21 cellular contexts compared by ENCODE assay signal in genomic region chr3:32843504-32844321, GRCh38. TPM values are rescaled to one million over a fixed set of nuclear protein-coding genes. Genes with fewer than 3 reads are reported as not detected.
DNase-seq lines count a peak whose midpoint lies in the region; ATAC-seq, FAIRE-seq and TF ChIP-seq lines count a peak whose summit lies in the region.
"Had no signal": no experiment of that assay in that cellular context is flagged by ENCODE, and none has a peak within 500 bp of the region (broad histone marks: within the 10 kb centered on the region; RNA-seq: fewer than 3 reads in every experiment).

No MANE protein-coding gene starts in this region.

- peak overlapping the region; percentile 80 for H3K4me2 ChIP-seq in HepG2 (ENCODE audit: low read depth, low read length)
- H3K4me2 ChIP-seq in PC-9, result no peak overlapping the region

- no peaks in the 10 kb centered on the region for H3K27me3 ChIP-seq in HepG2 (ENCODE audit: control insufficient read depth in 1 of 2, insufficient read depth in 2 of 2, low read length in 2 of 2)
- H3K27me3 ChIP-seq in right lobe of liver, result no peaks in the 10 kb centered on the region
- H3K27me3 ChIP-seq in PC-9 (ENCODE audit: insufficient read depth, low read depth), result no peaks in the 10 kb centered on the region
- H3K27me3 ChIP-seq in uterus, result no peaks in the 10 kb centered on the region
- H3K27me3 ChIP-seq: breast epithelium had no signal

- peaks cover 68% of the 10 kb centered on the region for H4K20me1 ChIP-seq in HepG2 (ENCODE audit: insufficient read depth, low read length)
- no peaks in the 10 kb centered on the region for H4K20me1 ChIP-seq in PC-9 (ENCODE audit: insufficient read depth)

- 0 out of 2 replicates have a peak overlapping the region, but pooled peaks have one; percentile 27 for H3K9ac ChIP-seq in HepG2 (ENCODE audit: insufficient read depth, low read depth, low read length)
- H3K9ac ChIP-seq in SK-N-MC (ENCODE audit: insufficient read length), result peak overlapping the region; percentile 37

- peaks cover 97% of the 10 kb centered on the region for H3K79me2 ChIP-seq in HepG2 (ENCODE audit: insufficient read depth, low read length)
- no peaks in the 10 kb centered on the region for H3K79me2 ChIP-seq in PC-9 (ENCODE audit: low read depth)

- intact Hi-C loops in HepG2 (cut with micrococcal nuclease; ENCODE audit: unreplicated experiment) (loop anchor here (5.0 kb wide), 1 partner anchor 44 kb away; no protein-coding TSS in a partner anchor), right lobe of liver (cut with DNase I) (no loop called here), PC-9 (cut with micrococcal nuclease; ENCODE audit: unreplicated experiment) (no loop called here), uterus (cut with DNase I; ENCODE audit: low total_unique reads) (no loop called here)

- no peaks in the 10 kb centered on the region for H3F3A ChIP-seq in PC-9 (ENCODE audit: insufficient read depth, low read depth)

- TF ChIP-seq RAD21 in HepG2 (CRISPR knock-in tag; IDR thresholded peaks at IDR 0.05), result no peak

- 65% methylated on average over 17 of the region's 17 CpGs for WGBS in HepG2 (ENCODE audit: low lambda C conversion rate)
- WGBS in right lobe of liver (ENCODE audit: insufficient coverage, low coverage, low lambda C conversion rate, missing lambda C conversion rate), result 80% methylated on average over 14 of the region's 17 CpGs

- POLR2A ChIA-PET in HepG2 (lab: Yijun Ruan, JAX) (interaction anchor here (2.3 to 5.7 kb wide), 2 partner anchors 13 to 28 kb away, joined by 10 to 36 read pairs; partner anchors contain the start of gene TRIM71), PC-9 (lab: Charles Lee; ENCODE audit: unreplicated experiment) (no interaction called here)

- peak overlapping the region in 1 of 3 experiments; percentile 21; a peak in 1 of 6 replicates for H3K4me3 ChIP-seq in HepG2 (replicated peaks in 1 of 3; ENCODE audit: insufficient read depth in 1 of 3, low read depth in 2 of 3, low read length in 3 of 3)
- H3K4me3 ChIP-seq in right lobe of liver, result no peak overlapping the region
- peak overlapping the region; percentile 66 for H3K4me3 ChIP-seq in SK-N-MC
- peak overlapping the region; percentile 32; the same call in 1 of the 2 replicates for H3K4me3 ChIP-seq in iPS-18c (ENCODE audit: insufficient read depth, low read depth, low read length)
- no peak overlapping the region for H3K4me3 ChIP-seq in PC-9
- no peak overlapping the region for H3K4me3 ChIP-seq in uterus
- H3K4me3 ChIP-seq: breast epithelium, heart right ventricle had no signal

- H3K36me3 ChIP-seq in HepG2 (replicated peaks in 1 of 2; ENCODE audit: control insufficient read depth in 1 of 2, insufficient read depth in 2 of 2, low read length in 2 of 2), result peaks cover 0 to 5% of the 10 kb centered on the region in 2 experiments; a peak in 2 of 5 replicates
- H3K36me3 ChIP-seq in right lobe of liver, result no peaks in the 10 kb centered on the region
- H3K36me3 ChIP-seq in SK-N-MC (ENCODE audit: insufficient read depth, low read length), result no peaks in the 10 kb centered on the region
- H3K36me3 ChIP-seq in PC-9 (ENCODE audit: low read depth), result no peaks in the 10 kb centered on the region
- no peaks in the 10 kb centered on the region for H3K36me3 ChIP-seq in uterus
- H3K36me3 ChIP-seq: breast epithelium, heart right ventricle had no signal

- H2AFZ ChIP-seq in HepG2 (ENCODE audit: low read length), result no peak overlapping the region
- H2AFZ ChIP-seq in PC-9, result no peak overlapping the region

- FAIRE-seq in HepG2 (lab: Jason Lieb, UNC), result no peak
- FAIRE-seq: RCC 7860 had no signal

- in situ Hi-C loops in HepG2 (cut with HindIII; ENCODE audit: extremely low pct_ligation_motif_present, low pct_unique_long_range_greater_than_20kb), result no loop called here

- H3K27ac ChIP-seq in HepG2 (ENCODE audit: extremely low read length, insufficient read depth, low read length), result peak overlapping the region; percentile 100
- no peak overlapping the region for H3K27ac ChIP-seq in right lobe of liver
- H3K27ac ChIP-seq in SK-N-MC, result peak overlapping the region; percentile 94
- no peak overlapping the region for H3K27ac ChIP-seq in PC-9
- H3K27ac ChIP-seq in uterus, result no peak overlapping the region
- H3K27ac ChIP-seq: breast epithelium, C4-2B, heart right ventricle had no signal

- no peaks in the 10 kb centered on the region for H3K9me3 ChIP-seq in HepG2 (ENCODE audit: low read length)
- H3K9me3 ChIP-seq in right lobe of liver, result no peaks in the 10 kb centered on the region
- H3K9me3 ChIP-seq in SK-N-MC (ENCODE audit: low read depth, low read length), result no peaks in the 10 kb centered on the region
- no peaks in the 10 kb centered on the region for H3K9me3 ChIP-seq in iPS-18c (ENCODE audit: control insufficient read depth, insufficient read depth, low read length)
- no peaks in the 10 kb centered on the region for H3K9me3 ChIP-seq in PC-9 (ENCODE audit: insufficient read depth, low read depth)
- no peaks in the 10 kb centered on the region for H3K9me3 ChIP-seq in uterus
- H3K9me3 ChIP-seq: breast epithelium, heart right ventricle had no signal

- no peak for TF ChIP-seq POLR2A in HepG2 (IDR thresholded peaks at IDR 0.05; ENCODE audit: insufficient read depth in 1 of 2, low read depth in 2 of 2, low read length in 2 of 2)
- no peak for TF ChIP-seq POLR2A in right lobe of liver (IDR thresholded peaks at IDR 0.05)
- TF ChIP-seq POLR2A in uterus (IDR thresholded peaks at IDR 0.05), result no peak

- TF ChIP-seq EP300 in HepG2 (IDR thresholded peaks at IDR 0.05; ENCODE audit: low read depth in 2 of 2, low read length in 2 of 2) (no peak), HepG2 (CRISPR knock-in tag; IDR thresholded peaks at IDR 0.05; ENCODE audit: borderline replicate concordance) (no peak)

- no peak for TF ChIP-seq CTCF in HepG2 (CRISPR knock-in tag; IDR thresholded peaks at IDR 0.05)
- no peak for TF ChIP-seq CTCF in right lobe of liver (IDR thresholded peaks at IDR 0.05)
- TF ChIP-seq CTCF in PC-9 (conservative IDR thresholded peaks at IDR 0.05), result no peak
- TF ChIP-seq CTCF in uterus (IDR thresholded peaks at IDR 0.05), result no peak

- CTCF ChIA-PET in HepG2 (lab: Yijun Ruan, JAX; ENCODE audit: low intra/inter-chr PET ratio, low total read pairs) (no interaction called here), PC-9 (lab: Charles Lee) (no interaction called here)

- ATAC-seq in HepG2, result no peak
- ATAC-seq in right lobe of liver, result no peak
- ATAC-seq: heart right ventricle; naive thymus-derived CD8-positive, alpha-beta T cell had no signal

- H3K9me2 ChIP-seq in PC-9 (ENCODE audit: insufficient read depth), result no peaks in the 10 kb centered on the region

- peaks cover 99% of the 10 kb centered on the region for H3K4me1 ChIP-seq in HepG2 (ENCODE audit: insufficient read depth, low read length)
- H3K4me1 ChIP-seq in right lobe of liver, result no peaks in the 10 kb centered on the region
- H3K4me1 ChIP-seq in PC-9 (replicated peaks; ENCODE audit: insufficient read depth), result peaks cover 13% of the 10 kb centered on the region
- H3K4me1 ChIP-seq in uterus, result no peaks in the 10 kb centered on the region
- H3K4me1 ChIP-seq: breast epithelium had no signal

- BruUV-seq in HepG2 (replicated peaks; lab: Mats Ljungman, UMichigan), result no TSS peak
- BruUV-seq in PC-9 (replicated peaks; lab: Mats Ljungman, UMichigan), result no TSS peak

- DNase-seq in HepG2 (ENCODE audit: low spot score) (no peak), right lobe of liver (no peak), SK-N-MC (ENCODE audit: low read depth, low spot score) (peak; percentile 56), PC-9 (no peak), NCI-H1105 treated with DMSO at 0.1 percent for 48 hours (lab: John Stamatoyannopoulos, UW) (no peak), uterus (no peak)
- DNase-seq in effector CD8-positive, alpha-beta T cell (lab: John Stamatoyannopoulos, UW), result no peak
- DNase-seq: activated CD4-positive, alpha-beta T cell treated with anti-CD3 and anti-CD28 coated beads, Interleukin-2, amount 50 U/mL, for 4 hours; activated naive CD8-positive, alpha-beta T cell treated with anti-CD3 and anti-CD28 coated beads, Interleukin-2, amount 10 ng/mL, durations not matched to agents 7 days and 5 days; activated T-cell treated with anti-CD3 and anti-CD28 coated beads, Interleukin-2, amount 50 U/mL, for 48 hours; DMS79; heart right ventricle; naive thymus-derived CD8-positive, alpha-beta T cell; NCI-H187 treated with DMSO at 0.1 percent for 48 hours; NCI-H510A had no signal

TF ChIP-seq in HepG2, 621 proteins besides CTCF, POLR2A, EP300 and RAD21 (continues in another document):
- TF ChIP-seq SSRP1 (CRISPR knock-in tag; IDR thresholded peaks at IDR 0.05), result no peak

RNA-seq across cellular contexts. Expression of gene TRIM71, which starts 25.9 kb away (rescaled TPM):
- 76.9 and 111 TPM in 2 replicates for total RNA-seq in HepG2 (2016; rRNA removed; fragmentation: Illumina TruSeq; extraction: Trizol)
- 5.5 and 6.3 TPM in 2 replicates for total RNA-seq in HepG2 (2016; cell fraction: cytosol; rRNA removed; fragmentation: Illumina TruSeq; extraction: Trizol; ENCODE audit: low read depth)
- 75.8 and 102 TPM in 2 replicates for total RNA-seq in HepG2 (2016; cell fraction: insoluble cytoplasmic fraction; rRNA removed; fragmentation: Illumina TruSeq; extraction: Trizol)
- total RNA-seq in HepG2 (2016; cell fraction: membrane; rRNA removed; fragmentation: Illumina TruSeq; extraction: Trizol), result 29.5 and 33.3 TPM in 2 replicates
- 91.5 and 98.1 TPM in 2 replicates for total RNA-seq in HepG2 (2016; cell fraction: nucleus; rRNA removed; fragmentation: Illumina TruSeq; extraction: Trizol)
- polyA plus RNA-seq in HepG2 (2011; rRNA removed), result 21.1 and 21.7 TPM in 2 replicates
- polyA plus RNA-seq in HepG2 (2011; cell fraction: cytosol; rRNA removed), result 16.3 and 17.3 TPM in 2 replicates
- polyA plus RNA-seq in HepG2 (2011; cell fraction: nucleus; rRNA removed), result 25.8 and 29.4 TPM in 2 replicates
- 24.9 and 35.6 TPM in 2 replicates for polyA plus RNA-seq in HepG2 (2012)
- polyA plus RNA-seq in HepG2 (2016; cell fraction: cytosol; fragmentation: Illumina TruSeq; extraction: Trizol; ENCODE audit: low read depth), result 1.8 and 1.9 TPM in 2 replicates
- polyA plus RNA-seq in HepG2 (2016; cell fraction: insoluble cytoplasmic fraction; fragmentation: Illumina TruSeq; extraction: Trizol; ENCODE audit: low read depth), result 67.3 and 72.5 TPM in 2 replicates
- 7.2 and 8.7 TPM in 2 replicates for polyA plus RNA-seq in HepG2 (2016; cell fraction: membrane; fragmentation: Illumina TruSeq; extraction: Trizol; ENCODE audit: low read depth)
- 86.2 and 92.8 TPM in 2 replicates for polyA plus RNA-seq in HepG2 (2016; cell fraction: nucleus; fragmentation: Illumina TruSeq; extraction: Trizol; ENCODE audit: insufficient read depth, low read depth)
- 0.07 and 138 TPM in 2 replicates for polyA minus RNA-seq in HepG2 (2011; rRNA and poly(A)+ RNA removed; ENCODE audit: low replicate concordance)
- polyA minus RNA-seq in HepG2 (2011; cell fraction: cytosol; rRNA and poly(A)+ RNA removed), result 80.8 and 84.9 TPM in 2 replicates
- polyA minus RNA-seq in HepG2 (2011; cell fraction: nucleus; rRNA and poly(A)+ RNA removed), result 96.2 and 97.6 TPM in 2 replicates
- total RNA-seq in right lobe of liver, result not detected
- not detected in 2 replicates for total RNA-seq in PC-9 (2021)
- under 1 TPM in 1 of 4 donors, not detected in 3; 0.48 TPM for total RNA-seq in uterus
- total RNA-seq: activated naive CD8-positive, alpha-beta T cell treated with anti-CD3 and anti-CD28 coated beads, Interleukin-2, amount 10 ng/mL, durations not matched to agents 7 days and 5 days; naive thymus-derived CD8-positive, alpha-beta T cell; ureter had no signal
- polyA plus RNA-seq: heart right ventricle; liver; naive thymus-derived CD8-positive, alpha-beta T cell had no signal

Comparison
In these comparisons a context has a peak if more than half of its experiments do, and no peak if none do; other contexts are left out.
1. H3K27ac ChIP-seq: peak in HepG2 (single experiment) and SK-N-MC (single experiment); none in right lobe of liver (0 of 3), PC-9 (single experiment) and uterus (0 of 2).
2. H3K4me3 ChIP-seq: peak in SK-N-MC (single experiment) and iPS-18c (single experiment); none in right lobe of liver (0 of 3), PC-9 (single experiment) and uterus (0 of 2).